ENCODE assay signal across 1 cellular context in genomic region chr2:219045937-219046550, GRCh38.
TF ChIP-seq lines count a peak whose summit lies in the region.

No MANE protein-coding gene starts in this region.

TF ChIP-seq in HepG2, 621 proteins besides CTCF, POLR2A, EP300 and RAD21 (continued from another document and continues in another):
- TF ChIP-seq PREB (CRISPR knock-in tag; IDR thresholded peaks at IDR 0.05) (no peak), NFKBIZ (CRISPR knock-in tag; IDR thresholded peaks at IDR 0.05) (peak; percentile 76; the same call in 1 of the 2 replicates), ZHX2 (IDR thresholded peaks at IDR 0.05; ENCODE audit: low read depth) (no peak), ZHX2 (CRISPR knock-in tag; IDR thresholded peaks at IDR 0.05; ENCODE audit: borderline replicate concordance) (peak; percentile 66; the same call in 1 of the 2 replicates), ZNF7 (CRISPR knock-in tag; IDR thresholded peaks at IDR 0.05) (peak; percentile 48; the same call in 1 of the 2 replicates), SP1 (IDR thresholded peaks at IDR 0.05) (no peak), SP1 (CRISPR knock-in tag; IDR thresholded peaks at IDR 0.05) (peak; percentile 49; the same call in 1 of the 2 replicates), ELF4 (CRISPR knock-in tag; IDR thresholded peaks at IDR 0.05; ENCODE audit: borderline replicate concordance) (no peak), SOX5 (CRISPR knock-in tag; IDR thresholded peaks at IDR 0.05; ENCODE audit: borderline replicate concordance) (0 out of 2 replicates have a peak, but pooled peaks have one; percentile 32), ONECUT2 (CRISPR knock-in tag; IDR thresholded peaks at IDR 0.05) (peak; percentile 9; the same call in 1 of the 2 replicates), DRAP1 (CRISPR knock-in tag; IDR thresholded peaks at IDR 0.05) (peak; percentile 34; the same call in 1 of the 2 replicates), ISX (CRISPR knock-in tag; conservative IDR thresholded peaks at IDR 0.05) (0 out of 2 replicates have a peak, but pooled peaks have one; percentile 42), BCL6 (CRISPR knock-in tag; IDR thresholded peaks at IDR 0.05) (0 out of 2 replicates have a peak, but pooled peaks have one; percentile 35), KDM6A (CRISPR knock-in tag; IDR thresholded peaks at IDR 0.05; ENCODE audit: low read depth) (no peak), ARHGAP35 (CRISPR knock-in tag; IDR thresholded peaks at IDR 0.05; ENCODE audit: borderline replicate concordance) (0 out of 2 replicates have a peak, but pooled peaks have one; percentile 43), AHDC1 (CRISPR knock-in tag; IDR thresholded peaks at IDR 0.05; ENCODE audit: borderline replicate concordance) (no peak), E2F5 (CRISPR knock-in tag; conservative IDR thresholded peaks at IDR 0.05) (0 out of 2 replicates have a peak, but pooled peaks have one; percentile 56), ZNF841 (CRISPR knock-in tag; IDR thresholded peaks at IDR 0.05; ENCODE audit: borderline replicate concordance) (no peak), AHR (CRISPR knock-in tag; IDR thresholded peaks at IDR 0.05) (peak; percentile 74; the same call in 1 of the 2 replicates), KAT2B (IDR thresholded peaks at IDR 0.05; ENCODE audit: borderline replicate concordance, low read depth, low read length) (no peak), ZBTB25 (CRISPR knock-in tag; IDR thresholded peaks at IDR 0.05) (peak; percentile 79), ZSCAN20 (CRISPR knock-in tag; IDR thresholded peaks at IDR 0.05; ENCODE audit: borderline replicate concordance) (no peak), SOX13 (IDR thresholded peaks at IDR 0.05) (no peak), SOX13 (CRISPR knock-in tag; conservative IDR thresholded peaks at IDR 0.05 in 1 of 2, IDR thresholded peaks at IDR 0.05 in 1 of 2) (peak in 1 of 2 experiments; percentile 56; a peak in 2 of 4 replicates), KLF12 (CRISPR knock-in tag; IDR thresholded peaks at IDR 0.05; ENCODE audit: borderline replicate concordance) (no peak), ZNF263 (CRISPR knock-in tag; IDR thresholded peaks at IDR 0.05) (peak; percentile 49), ETV5 (CRISPR knock-in tag; IDR thresholded peaks at IDR 0.05; ENCODE audit: borderline replicate concordance) (peak; percentile 57), KLF6 (CRISPR knock-in tag; IDR thresholded peaks at IDR 0.05) (peak; percentile 84; the same call in 1 of the 2 replicates), ATAD3A (CRISPR knock-in tag; IDR thresholded peaks at IDR 0.05) (peak; percentile 60; the same call in 1 of the 2 replicates), ZMYM4 (CRISPR knock-in tag; IDR thresholded peaks at IDR 0.05) (peak; percentile 35; the same call in 1 of the 2 replicates), ZNF441 (CRISPR knock-in tag; IDR thresholded peaks at IDR 0.05; ENCODE audit: borderline replicate concordance) (peak; percentile 71; the same call in 1 of the 2 replicates), KAT8 (CRISPR knock-in tag; IDR thresholded peaks at IDR 0.05) (0 out of 2 replicates have a peak, but pooled peaks have one; percentile 37), ZNF580 (CRISPR knock-in tag; IDR thresholded peaks at IDR 0.05; ENCODE audit: borderline replicate concordance, low read depth) (peak; percentile 78; the same call in 1 of the 2 replicates), ZBTB10 (CRISPR knock-in tag; IDR thresholded peaks at IDR 0.05; ENCODE audit: borderline replicate concordance) (peak; percentile 27; the same call in 1 of the 2 replicates), KLF9 (CRISPR knock-in tag; IDR thresholded peaks at IDR 0.05; ENCODE audit: low read depth) (peak; percentile 86; the same call in 1 of the 2 replicates)
